ENCODE assay signal across 8 cellular contexts in genomic region chr15:76185716-76186115, GRCh38.
DNase-seq lines count a peak whose midpoint lies in the region; ATAC-seq, FAIRE-seq and TF ChIP-seq lines count a peak whose summit lies in the region.

No MANE protein-coding gene starts in this region.

- no peak overlapping the region for H3K27ac ChIP-seq in aorta (ENCODE audit: low read depth in 1 of 2, low read length in 2 of 2)

- H3K36me3 Mint-ChIP-seq in nephron (ENCODE audit: low read depth): peaks cover 1% of the 10 kb centered on the region

- H3K4me3 ChIP-seq in cardiac fibroblast (replicated peaks in 1 of 2; ENCODE audit: low read depth in 2 of 2, low read length in 2 of 2) (no peak overlapping the region), aorta (ENCODE audit: low read length in 2 of 2) (no peak overlapping the region)

- no peaks in the 10 kb centered on the region for H3K9me3 ChIP-seq in aorta (ENCODE audit: control insufficient read depth, low read length)

- H3K4me3 Mint-ChIP-seq in nephron: no peak overlapping the region

- ATAC-seq in HG02852 (IDR thresholded peaks at IDR 0.05; ENCODE audit: unreplicated experiment) (no peak), aorta (ENCODE audit: low FRiP score) (no peak)

- H3K27me3 Mint-ChIP-seq in nephron (ENCODE audit: low read depth): peaks cover 85% of the 10 kb centered on the region

- no peak for TF ChIP-seq POLR2A in GM12892 (IDR thresholded peaks at IDR 0.05; ENCODE audit: low read depth, low read length)

- TF ChIP-seq CTCF in cardiac fibroblast (IDR thresholded peaks at IDR 0.05; ENCODE audit: low read depth, low read length): peak; percentile 81
- peak in 2 of 3 experiments; percentile 30 to 37 for TF ChIP-seq CTCF in nephron (IDR thresholded peaks at IDR 0.05; ENCODE audit: unreplicated experiment in 3 of 3)

- H3K4me1 Mint-ChIP-seq in nephron: peaks cover 3% of the 10 kb centered on the region

- H3K27ac Mint-ChIP-seq in nephron: no peak overlapping the region

- H3K9me3 Mint-ChIP-seq in nephron: no peaks in the 10 kb centered on the region

- WGBS in aorta, 2 donors: 51% methylated on average over 3 of the region's 3 CpGs

- no peaks in the 10 kb centered on the region for H3K4me1 ChIP-seq in aorta (ENCODE audit: control insufficient read depth in 1 of 2, insufficient read depth in 2 of 2, low read length in 2 of 2)

- DNase-seq in AML-193 (lab: John Stamatoyannopoulos, UW) (peak; percentile 31 to 41), GM12892 (ENCODE audit: insufficient read length) (no peak), NCI-H524 treated with DMSO at 0.1 percent for 48 hours (lab: John Stamatoyannopoulos, UW) (peak; percentile 29), cardiac fibroblast (ENCODE audit: low read depth in 2 of 2) (peak; percentile 74 to 91), aorta (no peak)
- DNase-seq in central memory CD4-positive, alpha-beta T cell: no peak

- no peaks in the 10 kb centered on the region for H3K27me3 ChIP-seq in aorta (ENCODE audit: control insufficient read depth in 1 of 2, insufficient read depth in 2 of 2, low read length in 1 of 2)

- no peaks in the 10 kb centered on the region for H3K36me3 ChIP-seq in aorta (ENCODE audit: control insufficient read depth in 1 of 2, insufficient read depth in 2 of 2, low read length in 1 of 2)

- intact Hi-C loops in aorta (cut with DNase I): no loop called here

- FAIRE-seq in GM12892 (lab: Jason Lieb, UNC): peak; percentile 73

Comparison
In these comparisons a context has a peak if more than half of its experiments do, and no peak if none do; other contexts are left out.
1. DNase-seq: peak in AML-193 (2 of 2), NCI-H524 treated with DMSO at 0.1 percent for 48 hours (single experiment) and cardiac fibroblast (2 of 2); none in GM12892 (single experiment), aorta (0 of 2) and central memory CD4-positive, alpha-beta T cell (single experiment).